8 cellular contexts compared by ENCODE assay signal in genomic region chr6:159693894-159694545, GRCh38. TPM values are rescaled to one million over a fixed set of nuclear protein-coding genes. Genes with fewer than 3 reads are reported as not detected.
A peak's percentile ranks its signal among the peaks of the same experiment; 100 is the strongest.
DNase-seq lines count a peak whose midpoint lies in the region; ATAC-seq and TF ChIP-seq lines count a peak whose summit lies in the region.

No MANE protein-coding gene starts in this region.

- H3K27ac ChIP-seq in thoracic aorta: peak overlapping the region; percentile 95 to 97

- peak; percentile 23 for DNase-seq in SIG-M5 treated with dmso at 0.1 percent for 504 hours (lab: John Stamatoyannopoulos, UW; ENCODE audit: unreplicated experiment)
- DNase-seq in SIG-M5 (lab: John Stamatoyannopoulos, UW): no peak
- peak; percentile 67 for DNase-seq in KBM-7
- DNase-seq in UCSD-AML1 (lab: John Stamatoyannopoulos, UW; ENCODE audit: unreplicated experiment): peak; percentile 32
- peak; percentile 47 for DNase-seq in effector CD4-positive, alpha-beta T cell
- peak; percentile 43 for DNase-seq in medulla oblongata (ENCODE audit: extremely low spot score)
- DNase-seq in thoracic aorta (ENCODE audit: low spot score): no peak
- DNase-seq in HCEC 1CT: no peak

- H3K9me3 ChIP-seq in thoracic aorta: no peaks in the 10 kb centered on the region

- ATAC-seq in thoracic aorta (ENCODE audit: insufficient number of reproducible peaks, low FRiP score, low read depth): no peak

- peaks cover 18 to 27% of the 10 kb centered on the region in 2 donors for H3K4me1 ChIP-seq in thoracic aorta (ENCODE audit: control insufficient read depth in 1 of 2, low read depth in 2 of 2)

- H3K36me3 ChIP-seq in thoracic aorta: no peaks in the 10 kb centered on the region

- in situ Hi-C loops in KBM-7 (cut with MboI; ENCODE audit: low pct_unique_long_range_greater_than_20kb, low sequenced_read_pairs): no loop called here

- no peak for TF ChIP-seq CTCF in thoracic aorta (IDR thresholded peaks at IDR 0.05)

- H3K4me3 ChIP-seq in thoracic aorta: peak overlapping the region; percentile 96

- H3K27me3 ChIP-seq in thoracic aorta (replicated peaks; ENCODE audit: insufficient read depth): no peaks in the 10 kb centered on the region

RNA-seq across cellular contexts. Expression of gene SOD2, which starts 1.0 kb away (rescaled TPM):
- total RNA-seq in thoracic aorta: 1,000 to 10,000 TPM in 1 of 2 donors, 100 to 1,000 TPM in 1; 138 to 1,181 TPM

RNA-seq across cellular contexts. Expression of gene WTAP, which starts 33.3 kb away (rescaled TPM):
- total RNA-seq in thoracic aorta: 100 to 1,000 TPM in 1 of 2 donors, 10 to 100 TPM in 1; 46.3 to 157 TPM

Comparison
In these comparisons a context has a peak if more than half of its experiments do, and no peak if none do; other contexts are left out.
1. DNase-seq: peak in SIG-M5 treated with dmso at 0.1 percent for 504 hours (single experiment), KBM-7 (single experiment), UCSD-AML1 (single experiment), effector CD4-positive, alpha-beta T cell (single experiment) and medulla oblongata (single experiment); none in SIG-M5 (single experiment), thoracic aorta (single experiment) and HCEC 1CT (single experiment).